In genomic region chr15:40392986-40393948, GRCh38 we compare ENCODE assay signal across 26 cellular contexts. TPM values are rescaled to one million over a fixed set of nuclear protein-coding genes. Genes with fewer than 3 reads are reported as not detected.
DNase-seq lines count a peak whose midpoint lies in the region; ATAC-seq and TF ChIP-seq lines count a peak whose summit lies in the region.
"Had no signal": no experiment of that assay in that cellular context is flagged by ENCODE, and none has a peak within 500 bp of the region (broad histone marks: within the 10 kb centered on the region; RNA-seq: fewer than 3 reads in every experiment).

No MANE protein-coding gene starts in this region.

- WGBS in mesenchymal stem cell, result 100% methylated on average over 3 of the region's 4 CpGs

- no peak overlapping the region for H4K8ac ChIP-seq in mesenchymal stem cell (ENCODE audit: low read length)

- no peaks in the 10 kb centered on the region for H4K20me1 ChIP-seq in PC-9 (ENCODE audit: insufficient read depth)

- peak; percentile 73 for DNase-seq in AG10803 (ENCODE audit: low read depth)
- DNase-seq in PC-9, result no peak
- DNase-seq in choroid plexus epithelial cell (ENCODE audit: low read depth), result peak; percentile 24
- DNase-seq in mesenchymal stem cell, result peak; percentile 17
- no peak for DNase-seq in gastrocnemius medialis
- DNase-seq in Peyer's patch, result no peak
- DNase-seq: activated CD4-positive, alpha-beta T cell treated with anti-CD3 and anti-CD28 coated beads, Interleukin-2, amount 50 U/mL, for 1 hour; activated naive CD8-positive, alpha-beta T cell treated with anti-CD3 and anti-CD28 coated beads, Interleukin-2, amount 10 ng/mL, durations not matched to agents 7 days and 5 days; AML-193; CD8-positive, alpha-beta T cell; colonic mucosa; DMS153; immature natural killer cell; NCI-H1092 treated with DMSO at 0.1 percent for 48 hours; NCI-H2029; NCI-H226; NCI-H82; OCI-M1; stimulated activated naive CD4-positive, alpha-beta T cell; T-helper 2 cell had no signal

- no peak overlapping the region for H2BK5ac ChIP-seq in mesenchymal stem cell (ENCODE audit: low read depth, low read length, poor library complexity, severe bottlenecking)

- in situ Hi-C loops in gastrocnemius medialis (cut with MboI; ENCODE audit: low sequenced_read_pairs in 4 of 4), result no loop called here

- H3K23ac ChIP-seq in mesenchymal stem cell (ENCODE audit: low read length in 2 of 2), result no peak overlapping the region

- no peak overlapping the region for H4K91ac ChIP-seq in mesenchymal stem cell (ENCODE audit: low read length)

- H3K9me3 ChIP-seq in PC-9 (ENCODE audit: insufficient read depth, low read depth), result no peaks in the 10 kb centered on the region
- no peaks in the 10 kb centered on the region for H3K9me3 ChIP-seq in mesenchymal stem cell (ENCODE audit: control insufficient read depth, low read length)
- H3K9me3 ChIP-seq in gastrocnemius medialis, result no peaks in the 10 kb centered on the region
- H3K9me3 ChIP-seq in Peyer's patch, result no peaks in the 10 kb centered on the region
- H3K9me3 ChIP-seq: colonic mucosa, SJSA1, thoracic aorta had no signal

- CTCF ChIA-PET in PC-9 (lab: Charles Lee), result no interaction called here

- H3K27ac ChIP-seq in PC-9 (peak overlapping the region; percentile 76), mesenchymal stem cell (ENCODE audit: low read length, poor library complexity, severe bottlenecking) (no peak overlapping the region), gastrocnemius medialis (no peak overlapping the region), Peyer's patch (no peak overlapping the region)
- H3K27ac ChIP-seq: colonic mucosa, SJSA1, thoracic aorta had no signal

- peaks cover 30% of the 10 kb centered on the region; the same call in 1 of the 2 replicates for H3F3A ChIP-seq in PC-9 (ENCODE audit: insufficient read depth, low read depth)

- no peak overlapping the region for H2BK12ac ChIP-seq in mesenchymal stem cell (ENCODE audit: low read length in 2 of 2)

- no peak overlapping the region for H3K18ac ChIP-seq in mesenchymal stem cell (ENCODE audit: low read depth in 1 of 2, low read length in 2 of 2)

- H3K14ac ChIP-seq in mesenchymal stem cell (ENCODE audit: low read length in 2 of 2), result no peak overlapping the region

- no peak overlapping the region for H2BK15ac ChIP-seq in mesenchymal stem cell (ENCODE audit: low read depth, poor library complexity, severe bottlenecking)

- no peak overlapping the region for H2AK5ac ChIP-seq in mesenchymal stem cell (ENCODE audit: low read length, severe bottlenecking)

- no peaks in the 10 kb centered on the region for H3K4me1 ChIP-seq in PC-9 (replicated peaks; ENCODE audit: insufficient read depth)
- no peaks in the 10 kb centered on the region for H3K4me1 ChIP-seq in mesenchymal stem cell (ENCODE audit: control insufficient read depth, insufficient read depth, low read depth, low read length)
- peaks cover 0 to 2% of the 10 kb centered on the region in 2 donors for H3K4me1 ChIP-seq in gastrocnemius medialis
- no peaks in the 10 kb centered on the region for H3K4me1 ChIP-seq in Peyer's patch
- H3K4me1 ChIP-seq: colonic mucosa, SJSA1 had no signal

- no peaks in the 10 kb centered on the region for H3K9me2 ChIP-seq in PC-9 (ENCODE audit: insufficient read depth)

- intact Hi-C loops in PC-9 (cut with micrococcal nuclease; ENCODE audit: unreplicated experiment), result no loop called here
- intact Hi-C loops in gastrocnemius medialis (cut with DNase I; ENCODE audit: low total_unique reads), result no loop called here

- no peak overlapping the region for H3K4ac ChIP-seq in mesenchymal stem cell (ENCODE audit: low read depth in 1 of 2, low read length in 2 of 2)

- TF ChIP-seq POLR2A in gastrocnemius medialis (IDR thresholded peaks at IDR 0.05) (no peak), Peyer's patch (IDR thresholded peaks at IDR 0.05) (no peak)

- H2AFZ ChIP-seq in PC-9, result no peak overlapping the region
- no peak overlapping the region for H2AFZ ChIP-seq in mesenchymal stem cell (ENCODE audit: low read depth, low read length)

- no peak overlapping the region for H3K4me3 ChIP-seq in AG10803 (ENCODE audit: low read length)
- no peak overlapping the region for H3K4me3 ChIP-seq in PC-9
- no peak overlapping the region for H3K4me3 ChIP-seq in choroid plexus epithelial cell (ENCODE audit: low read depth, low read length)
- H3K4me3 ChIP-seq in mesenchymal stem cell (ENCODE audit: insufficient read depth in 1 of 2, low read depth in 1 of 2, low read length in 2 of 2), result no peak overlapping the region
- no peak overlapping the region for H3K4me3 ChIP-seq in gastrocnemius medialis
- no peak overlapping the region for H3K4me3 ChIP-seq in Peyer's patch
- H3K4me3 ChIP-seq: colonic mucosa, SJSA1, thoracic aorta had no signal

- H3K79me1 ChIP-seq in mesenchymal stem cell (replicated peaks; ENCODE audit: low read length, poor library complexity, severe bottlenecking), result peaks cover 2% of the 10 kb centered on the region

- TF ChIP-seq CTCF in AG10803 (conservative IDR thresholded peaks at IDR 0.05; ENCODE audit: low read length) (no peak), PC-9 (conservative IDR thresholded peaks at IDR 0.05) (no peak), choroid plexus epithelial cell (conservative IDR thresholded peaks at IDR 0.05; ENCODE audit: low read depth, low read length) (no peak), gastrocnemius medialis (IDR thresholded peaks at IDR 0.05 in 4 of 5, conservative IDR thresholded peaks at IDR 0.05 in 1 of 5) (no peak), Peyer's patch (IDR thresholded peaks at IDR 0.05) (no peak)

- no peaks in the 10 kb centered on the region for H3K79me2 ChIP-seq in PC-9 (ENCODE audit: low read depth)

- H3K36me3 ChIP-seq in PC-9 (ENCODE audit: low read depth), result peaks cover 14% of the 10 kb centered on the region; the same call in 1 of the 2 replicates
- peaks cover 20 to 55% of the 10 kb centered on the region in 2 experiments for H3K36me3 ChIP-seq in mesenchymal stem cell (ENCODE audit: control insufficient read depth in 1 of 2, insufficient read depth in 2 of 2, low read depth in 1 of 2, low read length in 2 of 2)
- peaks cover 0 to 49% of the 10 kb centered on the region in 2 donors for H3K36me3 ChIP-seq in gastrocnemius medialis
- H3K36me3 ChIP-seq in Peyer's patch, result peaks cover 0 to 29% (median 0%) of the 10 kb centered on the region in 3 donors
- H3K36me3 ChIP-seq: colonic mucosa had no signal

- BruUV-seq in PC-9 (replicated peaks; lab: Mats Ljungman, UMichigan), result no TSS peak

- no peak overlapping the region for H3K4me2 ChIP-seq in PC-9
- no peak overlapping the region for H3K4me2 ChIP-seq in mesenchymal stem cell (ENCODE audit: low read length, poor library complexity, severe bottlenecking)

- H3K27me3 ChIP-seq in PC-9 (ENCODE audit: insufficient read depth, low read depth) (no peaks in the 10 kb centered on the region), mesenchymal stem cell (ENCODE audit: control insufficient read depth in 1 of 2, insufficient read depth in 1 of 2, low read length in 2 of 2) (no peaks in the 10 kb centered on the region), gastrocnemius medialis (no peaks in the 10 kb centered on the region), Peyer's patch (no peaks in the 10 kb centered on the region)
- H3K27me3 ChIP-seq: colonic mucosa, SJSA1 had no signal

- H2BK120ac ChIP-seq in mesenchymal stem cell (ENCODE audit: low read depth, low read length), result no peak overlapping the region

- ATAC-seq in GM19035 (IDR thresholded peaks at IDR 0.05; ENCODE audit: unreplicated experiment), result no peak
- no peak for ATAC-seq in gastrocnemius medialis
- no peak for ATAC-seq in HG03378 (IDR thresholded peaks at IDR 0.05; ENCODE audit: unreplicated experiment)
- ATAC-seq: CD8-positive, alpha-beta T cell had no signal

- H3K9ac ChIP-seq in mesenchymal stem cell (ENCODE audit: low read length), result no peak overlapping the region

- POLR2A ChIA-PET in PC-9 (lab: Charles Lee; ENCODE audit: unreplicated experiment), result interaction anchor here (0.6 kb wide), 1 partner anchor 939 kb away, joined by 3 read pairs; the partner anchor contains the start of genes NUSAP1 and OIP5

RNA-seq across cellular contexts. Expression of gene KNSTRN, which starts 10.7 kb away (rescaled TPM):
- 85.2 and 95.6 TPM in 2 replicates for total RNA-seq in PC-9 (2021)
- polyA plus RNA-seq in mesenchymal stem cell (2013, experiment 1 of 2), result 11.7 TPM
- polyA plus RNA-seq in mesenchymal stem cell (2013, experiment 2 of 2), result 12.3 TPM
- total RNA-seq in gastrocnemius medialis, result 10 to 100 TPM; 10.8 to 30.9 (median 22.1) TPM
- 10 to 100 TPM in 1 of 4 donors, 1 to 10 TPM in 3; 4.7 to 63.5 (median 6.5) TPM for total RNA-seq in Peyer's patch

RNA-seq across cellular contexts. Expression of gene IVD, which starts 12.3 kb away (rescaled TPM):
- 82.5 and 83.7 TPM in 2 replicates for total RNA-seq in PC-9 (2021)
- 22.1 TPM for polyA plus RNA-seq in mesenchymal stem cell (2013, experiment 1 of 2)
- polyA plus RNA-seq in mesenchymal stem cell (2013, experiment 2 of 2), result 22.4 TPM
- 10 to 100 TPM; 27.4 to 34.1 (median 29.1) TPM for total RNA-seq in gastrocnemius medialis
- total RNA-seq in Peyer's patch, result 10 to 100 TPM; 42.9 to 87.6 (median 71.1) TPM

RNA-seq across cellular contexts. Expression of gene DISP2, which starts 35.2 kb away (rescaled TPM):
- total RNA-seq in PC-9 (2021) (0.35 and 0.63 TPM in 2 replicates), gastrocnemius medialis (under 1 TPM; 0.02 to 0.12 (median 0.06) TPM), Peyer's patch (10 to 100 TPM in 1 of 4 donors, 1 to 10 TPM in 3; 1.7 to 27.5 (median 7.4) TPM)
- polyA plus RNA-seq in mesenchymal stem cell (2013, experiment 1 of 2), result 0.44 TPM
- polyA plus RNA-seq in mesenchymal stem cell (2013, experiment 2 of 2), result 0.49 TPM

RNA-seq across cellular contexts. Expression of gene PHGR1, which starts 42.4 kb away (rescaled TPM):
- total RNA-seq in PC-9 (2021) (not detected in 2 replicates), gastrocnemius medialis (10 to 100 TPM in 1 of 4 donors, not detected in 3; 12.1 TPM), Peyer's patch (1,000 to 10,000 TPM in 3 of 4 donors, 100 to 1,000 TPM in 1; 519 to 6,265 (median 3,022) TPM)
- not detected for polyA plus RNA-seq in mesenchymal stem cell (2013, experiment 1 of 2)
- not detected for polyA plus RNA-seq in mesenchymal stem cell (2013, experiment 2 of 2)
- total RNA-seq: activated naive CD8-positive, alpha-beta T cell treated with anti-CD3 and anti-CD28 coated beads, Interleukin-2, amount 10 ng/mL, durations not matched to agents 7 days and 5 days; CD8-positive, alpha-beta T cell; SJSA1; skeletal muscle tissue; thoracic aorta had no signal
- polyA plus RNA-seq: immature natural killer cell, neural cell had no signal

RNA-seq across cellular contexts. Expression of gene BAHD1, which starts 47.5 kb away (rescaled TPM):
- total RNA-seq in PC-9 (2021) (17.3 and 19.1 TPM in 2 replicates), gastrocnemius medialis (10 to 100 TPM in 3 of 4 donors, 1 to 10 TPM in 1; 8.8 to 27.4 (median 13.5) TPM), Peyer's patch (10 to 100 TPM in 3 of 4 donors, 1 to 10 TPM in 1; 8.3 to 41.0 (median 31.4) TPM)
- polyA plus RNA-seq in mesenchymal stem cell (2013, experiment 1 of 2), result 14.7 TPM
- polyA plus RNA-seq in mesenchymal stem cell (2013, experiment 2 of 2), result 14.4 TPM

Comparison
In these comparisons a context has a peak if more than half of its experiments do, and no peak if none do; other contexts are left out.
1. DNase-seq: peak in AG10803 (single experiment), choroid plexus epithelial cell (single experiment) and mesenchymal stem cell (single experiment); none in PC-9 (0 of 2), gastrocnemius medialis (0 of 2) and Peyer's patch (0 of 3).